Comparison of ENCODE assay signal across 24 cellular contexts in the genomic region with DNA sequence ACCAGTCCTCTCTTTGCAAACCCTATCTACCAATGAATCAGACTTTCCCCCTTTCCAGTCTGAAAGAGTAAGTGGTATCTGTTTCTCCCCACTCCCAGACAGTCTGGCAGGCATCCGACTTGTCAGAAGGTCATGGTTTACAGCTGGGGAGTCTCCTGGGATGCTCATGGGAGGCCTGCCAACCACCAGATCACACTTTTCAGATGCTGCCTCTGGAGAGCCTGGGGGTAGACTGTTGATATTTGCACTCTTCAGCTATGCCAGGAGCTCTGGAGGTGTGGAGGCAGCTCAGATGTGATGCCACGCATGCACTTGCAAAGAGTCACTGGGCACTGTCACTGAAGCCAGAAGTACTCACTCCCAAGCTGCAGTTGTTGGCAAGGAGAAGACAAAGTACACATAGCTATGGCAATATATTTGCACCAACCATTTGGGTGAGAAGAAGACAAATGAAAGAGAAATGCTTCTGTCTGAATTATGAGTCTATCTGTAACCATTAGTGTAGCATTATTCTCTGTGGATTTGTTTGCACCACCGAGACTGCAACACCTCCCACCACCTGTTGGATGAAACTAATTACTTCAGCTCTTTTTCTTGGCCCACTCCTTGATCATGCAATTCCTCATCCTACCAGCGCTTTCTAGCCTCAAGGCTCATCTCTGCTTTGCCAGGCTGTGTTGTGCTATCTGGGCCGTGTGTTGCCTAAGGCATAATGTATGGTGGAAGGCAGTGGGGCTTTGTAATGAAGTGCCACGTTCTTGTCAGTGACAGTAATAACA.
DNase-seq lines count a peak whose midpoint lies in the region; ATAC-seq and TF ChIP-seq lines count a peak whose summit lies in the region.
"Had no signal": no experiment of that assay in that cellular context is flagged by ENCODE, and none has a peak within 500 bp of the region (broad histone marks: within the 10 kb centered on the region; RNA-seq: fewer than 3 reads in every experiment).

No MANE protein-coding gene starts in this region.

- H3K4me1 ChIP-seq in body of pancreas, result peaks cover 14% of the 10 kb centered on the region
- H3K4me1 ChIP-seq: parathyroid adenoma, sigmoid colon, testis had no signal

- ATAC-seq in left cardiac atrium, result peak; percentile 65
- no peak for ATAC-seq in Right ventricle myocardium inferior
- no peak for ATAC-seq in body of pancreas
- ATAC-seq in GM18519 (IDR thresholded peaks at IDR 0.05; ENCODE audit: low FRiP score, unreplicated experiment), result no peak
- ATAC-seq in GM18907 (IDR thresholded peaks at IDR 0.05; ENCODE audit: unreplicated experiment), result no peak
- ATAC-seq: HCT116; K562; natural killer cell; stimulated activated naive B cell treated with anti-CD40 and anti-IgM and Interleukin-4, amounts not matched to agents 10 μg/mL and 1 μg/mL and 100 μg/mL, for 72 hours had no signal

- H3K36me3 ChIP-seq in body of pancreas (replicated peaks in 1 of 2; ENCODE audit: insufficient read depth in 1 of 2, low read depth in 2 of 2), result no peaks in the 10 kb centered on the region
- H3K36me3 ChIP-seq: cardiac muscle cell, sigmoid colon, WERI-Rb-1 had no signal

- intact Hi-C loops in left cardiac atrium (cut with DNase I), result no loop called here
- intact Hi-C loops in Right ventricle myocardium inferior (cut with DNase I), result no loop called here
- intact Hi-C loops in body of pancreas (cut with DNase I), result no loop called here

- DNase-seq in left cardiac atrium (peak; percentile 25), Right ventricle myocardium inferior (ENCODE audit: missing footprints) (no peak), NCI-H446 treated with DMSO at 0.1 percent for 48 hours (lab: John Stamatoyannopoulos, UW) (peak; percentile 47), fibroblast of the conjunctiva (ENCODE audit: low read depth) (peak; percentile 36), body of pancreas (no peak), NCI-H1436 (lab: John Stamatoyannopoulos, UW) (no peak)
- DNase-seq: activated CD4-positive, alpha-beta T cell treated with anti-CD3 and anti-CD28 coated beads, Interleukin-2, amount 50 U/mL, for 4 hours; CD4-positive, CD25-positive, alpha-beta regulatory T cell; foreskin melanocyte; natural killer cell; NCI-H2107; NCI-H82; PC-9; sigmoid colon; stimulated activated naive B cell treated with anti-CD40 and anti-IgM and Interleukin-4, amounts not matched to agents 10 μg/mL and 1 μg/mL and 100 μg/mL, for 72 hours; testis; WERI-Rb-1 had no signal

- no peaks in the 10 kb centered on the region for H3K27me3 ChIP-seq in body of pancreas
- H3K27me3 ChIP-seq: cardiac muscle cell, sigmoid colon, testis had no signal

- 81 to 87% methylated on average over 6 of the region's 6 CpGs for WGBS in body of pancreas, 2 donors

- TF ChIP-seq POLR2A in body of pancreas (IDR thresholded peaks at IDR 0.05), result no peak

- H3K4me3 ChIP-seq in body of pancreas, result no peak overlapping the region
- H3K4me3 ChIP-seq: cardiac muscle cell, K562, PC-9, sigmoid colon, testis had no signal

- H3K27ac ChIP-seq in body of pancreas, result no peak overlapping the region
- H3K27ac ChIP-seq: cardiac muscle cell, epithelial cell of prostate, parathyroid adenoma, PC-9, sigmoid colon, testis, WERI-Rb-1 had no signal

- H3K9me3 ChIP-seq in body of pancreas, result no peaks in the 10 kb centered on the region
- H3K9me3 ChIP-seq: sigmoid colon, testis had no signal

- no peak for TF ChIP-seq CTCF in body of pancreas (IDR thresholded peaks at IDR 0.05)

Comparison
In these comparisons a context has a peak if more than half of its experiments do, and no peak if none do; other contexts are left out.
1. ATAC-seq: peak in left cardiac atrium (2 of 2); none in Right ventricle myocardium inferior (single experiment), body of pancreas (single experiment), GM18519 (single experiment) and GM18907 (single experiment).
2. DNase-seq: peak in left cardiac atrium (single experiment), NCI-H446 treated with DMSO at 0.1 percent for 48 hours (single experiment) and fibroblast of the conjunctiva (single experiment); none in Right ventricle myocardium inferior (single experiment), body of pancreas (0 of 4) and NCI-H1436 (single experiment).